Comparison of ENCODE assay signal across 1 cellular context in genomic region chr5:109694451-109694891, GRCh38.
TF ChIP-seq lines count a peak whose summit lies in the region.

No MANE protein-coding gene starts in this region.

TF ChIP-seq in GM23338, 12 proteins besides CTCF, POLR2A, EP300 and RAD21 (continued from another document):
- TF ChIP-seq, protein P1, sequence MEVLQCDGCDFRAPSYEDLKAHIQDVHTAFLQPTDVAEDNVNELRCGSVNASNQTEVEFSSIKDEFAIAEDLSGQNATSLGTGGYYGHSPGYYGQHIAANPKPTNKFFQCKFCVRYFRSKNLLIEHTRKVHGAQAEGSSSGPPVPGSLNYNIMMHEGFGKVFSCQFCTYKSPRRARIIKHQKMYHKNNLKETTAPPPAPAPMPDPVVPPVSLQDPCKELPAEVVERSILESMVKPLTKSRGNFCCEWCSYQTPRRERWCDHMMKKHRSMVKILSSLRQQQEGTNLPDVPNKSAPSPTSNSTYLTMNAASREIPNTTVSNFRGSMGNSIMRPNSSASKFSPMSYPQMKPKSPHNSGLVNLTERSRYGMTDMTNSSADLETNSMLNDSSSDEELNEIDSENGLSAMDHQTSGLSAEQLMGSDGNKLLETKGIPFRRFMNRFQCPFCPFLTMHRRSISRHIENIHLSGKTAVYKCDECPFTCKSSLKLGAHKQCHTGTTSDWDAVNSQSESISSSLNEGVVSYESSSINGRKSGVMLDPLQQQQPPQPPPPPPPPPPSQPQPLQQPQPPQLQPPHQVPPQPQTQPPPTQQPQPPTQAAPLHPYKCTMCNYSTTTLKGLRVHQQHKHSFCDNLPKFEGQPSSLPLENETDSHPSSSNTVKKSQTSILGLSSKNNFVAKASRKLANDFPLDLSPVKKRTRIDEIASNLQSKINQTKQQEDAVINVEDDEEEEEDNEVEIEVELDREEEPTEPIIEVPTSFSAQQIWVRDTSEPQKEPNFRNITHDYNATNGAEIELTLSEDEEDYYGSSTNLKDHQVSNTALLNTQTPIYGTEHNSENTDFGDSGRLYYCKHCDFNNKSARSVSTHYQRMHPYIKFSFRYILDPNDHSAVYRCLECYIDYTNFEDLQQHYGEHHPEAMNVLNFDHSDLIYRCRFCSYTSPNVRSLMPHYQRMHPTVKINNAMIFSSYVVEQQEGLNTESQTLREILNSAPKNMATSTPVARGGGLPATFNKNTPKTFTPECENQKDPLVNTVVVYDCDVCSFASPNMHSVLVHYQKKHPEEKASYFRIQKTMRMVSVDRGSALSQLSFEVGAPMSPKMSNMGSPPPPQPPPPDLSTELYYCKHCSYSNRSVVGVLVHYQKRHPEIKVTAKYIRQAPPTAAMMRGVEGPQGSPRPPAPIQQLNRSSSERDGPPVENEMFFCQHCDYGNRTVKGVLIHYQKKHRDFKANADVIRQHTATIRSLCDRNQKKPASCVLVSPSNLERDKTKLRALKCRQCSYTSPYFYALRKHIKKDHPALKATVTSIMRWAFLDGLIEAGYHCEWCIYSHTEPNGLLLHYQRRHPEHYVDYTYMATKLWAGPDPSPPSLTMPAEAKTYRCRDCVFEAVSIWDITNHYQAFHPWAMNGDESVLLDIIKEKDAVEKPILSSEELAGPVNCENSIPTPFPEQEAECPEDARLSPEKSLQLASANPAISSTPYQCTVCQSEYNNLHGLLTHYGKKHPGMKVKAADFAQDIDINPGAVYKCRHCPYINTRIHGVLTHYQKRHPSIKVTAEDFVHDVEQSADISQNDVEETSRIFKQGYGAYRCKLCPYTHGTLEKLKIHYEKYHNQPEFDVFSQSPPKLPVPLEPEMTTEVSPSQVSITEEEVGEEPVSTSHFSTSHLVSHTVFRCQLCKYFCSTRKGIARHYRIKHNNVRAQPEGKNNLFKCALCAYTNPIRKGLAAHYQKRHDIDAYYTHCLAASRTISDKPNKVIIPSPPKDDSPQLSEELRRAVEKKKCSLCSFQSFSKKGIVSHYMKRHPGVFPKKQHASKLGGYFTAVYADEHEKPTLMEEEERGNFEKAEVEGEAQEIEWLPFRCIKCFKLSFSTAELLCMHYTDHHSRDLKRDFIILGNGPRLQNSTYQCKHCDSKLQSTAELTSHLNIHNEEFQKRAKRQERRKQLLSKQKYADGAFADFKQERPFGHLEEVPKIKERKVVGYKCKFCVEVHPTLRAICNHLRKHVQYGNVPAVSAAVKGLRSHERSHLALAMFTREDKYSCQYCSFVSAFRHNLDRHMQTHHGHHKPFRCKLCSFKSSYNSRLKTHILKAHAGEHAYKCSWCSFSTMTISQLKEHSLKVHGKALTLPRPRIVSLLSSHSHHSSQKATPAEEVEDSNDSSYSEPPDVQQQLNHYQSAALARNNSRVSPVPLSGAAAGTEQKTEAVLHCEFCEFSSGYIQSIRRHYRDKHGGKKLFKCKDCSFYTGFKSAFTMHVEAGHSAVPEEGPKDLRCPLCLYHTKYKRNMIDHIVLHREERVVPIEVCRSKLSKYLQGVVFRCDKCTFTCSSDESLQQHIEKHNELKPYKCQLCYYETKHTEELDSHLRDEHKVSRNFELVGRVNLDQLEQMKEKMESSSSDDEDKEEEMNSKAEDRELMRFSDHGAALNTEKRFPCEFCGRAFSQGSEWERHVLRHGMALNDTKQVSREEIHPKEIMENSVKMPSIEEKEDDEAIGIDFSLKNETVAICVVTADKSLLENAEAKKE (CRISPR knock-in tag; IDR thresholded peaks at IDR 0.05) = no peak
TF ChIP-seq in GM23338: peak in this region for 0.
